17 cellular contexts compared by ENCODE assay signal in the genomic region with DNA sequence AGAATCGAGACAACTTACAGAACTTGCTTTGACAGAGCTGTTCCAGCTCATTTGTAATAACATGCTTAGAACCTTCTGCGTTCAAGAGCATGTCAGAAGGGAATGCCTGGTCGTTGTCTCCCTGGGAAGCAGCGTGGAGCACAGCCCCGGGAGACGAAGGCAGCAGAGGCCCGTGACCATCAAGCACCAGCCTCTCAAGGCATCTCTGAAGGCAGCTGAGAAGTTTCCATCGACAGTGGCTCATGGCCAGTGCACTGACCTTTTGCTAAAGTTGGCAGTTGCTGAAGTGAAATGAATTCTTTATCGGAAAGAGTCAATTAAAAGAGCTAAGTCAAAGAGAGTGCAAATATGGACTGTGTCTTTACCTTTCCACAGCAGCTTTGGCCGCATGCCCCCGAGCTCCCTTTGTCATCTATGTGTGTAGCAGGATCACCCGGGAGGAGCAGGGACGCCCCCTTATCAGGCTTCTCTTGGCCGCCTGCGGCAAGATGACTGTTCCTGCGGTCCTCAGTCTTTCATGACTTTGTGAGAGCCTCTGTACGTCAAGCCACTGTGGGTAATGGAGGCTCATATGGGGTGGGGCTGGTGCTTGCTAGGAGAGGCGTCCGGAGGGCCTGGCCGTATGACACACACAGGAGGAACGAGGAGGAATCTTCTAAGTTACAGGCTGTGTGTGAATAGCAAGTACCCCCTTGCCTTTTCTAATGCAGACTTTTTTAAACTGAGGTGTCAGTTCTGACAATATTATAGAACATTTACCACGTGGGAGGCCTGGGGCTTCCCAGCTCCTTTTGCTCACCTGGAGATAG. TPM values are rescaled to one million over a fixed set of nuclear protein-coding genes. Genes with fewer than 3 reads are reported as not detected.
DNase-seq lines count a peak whose midpoint lies in the region; ATAC-seq and TF ChIP-seq lines count a peak whose summit lies in the region.
"Had no signal": no experiment of that assay in that cellular context is flagged by ENCODE, and none has a peak within 500 bp of the region (broad histone marks: within the 10 kb centered on the region; RNA-seq: fewer than 3 reads in every experiment).

No MANE protein-coding gene starts in this region.

- peaks cover 59% of the 10 kb centered on the region for H3K4me1 Mint-ChIP-seq in T-helper 1 cell treated with Interleukin-12 subunit alpha and Interleukin-12 subunit beta and Interleukin-4 antibody, amounts not matched to agents 30 μg/mL and 1 μg/mL, for 36 hours (ENCODE audit: low read depth)

- H3K9ac ChIP-seq in stomach smooth muscle (ENCODE audit: low read length in 2 of 2): peak overlapping the region; percentile 0 to 29

- H3K27me3 ChIP-seq in stomach smooth muscle (ENCODE audit: control insufficient read depth in 1 of 2, insufficient read depth in 2 of 2, low read length in 2 of 2): no peaks in the 10 kb centered on the region
- H3K27me3 ChIP-seq: tibial nerve had no signal

- H3K27me3 Mint-ChIP-seq in T-helper 1 cell treated with Interleukin-12 subunit alpha and Interleukin-12 subunit beta and Interleukin-4 antibody, amounts not matched to agents 30 μg/mL and 1 μg/mL, for 36 hours (ENCODE audit: low read depth): no peaks in the 10 kb centered on the region

- no peaks in the 10 kb centered on the region for H3K9me3 Mint-ChIP-seq in T-helper 1 cell treated with Interleukin-12 subunit alpha and Interleukin-12 subunit beta and Interleukin-4 antibody, amounts not matched to agents 30 μg/mL and 1 μg/mL, for 36 hours
- H3K9me3 Mint-ChIP-seq: effector memory CD8-positive, alpha-beta T cell had no signal

- H3K9me3 ChIP-seq in stomach smooth muscle (ENCODE audit: control insufficient read depth in 2 of 2, low read length in 2 of 2): peaks cover 0 to 2% of the 10 kb centered on the region in 2 donors
- H3K9me3 ChIP-seq: tibial nerve had no signal

- H3K27ac ChIP-seq in stomach smooth muscle (ENCODE audit: low read length): peak overlapping the region; percentile 91
- H3K27ac ChIP-seq: 22Rv1, tibial nerve had no signal

- DNase-seq in T-helper 1 cell (no peak), cardiac fibroblast (ENCODE audit: low read depth in 2 of 2) (peak; percentile 47 to 75), left lobe of liver (ENCODE audit: low spot score) (peak; percentile 89), glomerular visceral epithelial cell (ENCODE audit: extremely low spot score) (no peak)
- DNase-seq: effector memory CD8-positive, alpha-beta T cell; Kasumi-1; NCI-H2171; nucleus accumbens; SHP77 had no signal

- no peak overlapping the region for H3K4me3 Mint-ChIP-seq in T-helper 1 cell treated with Interleukin-12 subunit alpha and Interleukin-12 subunit beta and Interleukin-4 antibody, amounts not matched to agents 30 μg/mL and 1 μg/mL, for 36 hours
- H3K4me3 Mint-ChIP-seq: effector memory CD8-positive, alpha-beta T cell had no signal

- ATAC-seq in left lobe of liver (peak; percentile 80), HG03108 (IDR thresholded peaks at IDR 0.05; ENCODE audit: unreplicated experiment) (no peak), GM21526 (IDR thresholded peaks at IDR 0.05; ENCODE audit: low FRiP score, unreplicated experiment) (no peak)
- ATAC-seq: activated naive CD4-positive, alpha-beta T cell treated with anti-CD3 and anti-CD28 coated beads, Interleukin-2, amount 50 U/mL, for 72 hours; effector memory CD8-positive, alpha-beta T cell had no signal

- H3K4me3 ChIP-seq in cardiac fibroblast (replicated peaks in 1 of 2; ENCODE audit: low read depth in 2 of 2, low read length in 2 of 2) (no peak overlapping the region), stomach smooth muscle (ENCODE audit: low read length in 2 of 2) (peak overlapping the region; percentile 18 to 44)
- H3K4me3 ChIP-seq: tibial nerve had no signal

- H3K4me1 ChIP-seq in stomach smooth muscle (ENCODE audit: control insufficient read depth, insufficient read depth, low read length): peaks cover 42% of the 10 kb centered on the region

- peak overlapping the region; percentile 66 for H3K27ac Mint-ChIP-seq in T-helper 1 cell treated with Interleukin-12 subunit alpha and Interleukin-12 subunit beta and Interleukin-4 antibody, amounts not matched to agents 30 μg/mL and 1 μg/mL, for 36 hours
- H3K27ac Mint-ChIP-seq: effector memory CD8-positive, alpha-beta T cell had no signal

- no peaks in the 10 kb centered on the region for H3K36me3 ChIP-seq in stomach smooth muscle (ENCODE audit: control insufficient read depth in 2 of 2, insufficient read depth in 2 of 2, low read length in 2 of 2)
- H3K36me3 ChIP-seq: tibial nerve had no signal

- peak; percentile 2 for TF ChIP-seq CTCF in cardiac fibroblast (IDR thresholded peaks at IDR 0.05; ENCODE audit: low read depth, low read length)

- H3K36me3 Mint-ChIP-seq in T-helper 1 cell treated with Interleukin-12 subunit alpha and Interleukin-12 subunit beta and Interleukin-4 antibody, amounts not matched to agents 30 μg/mL and 1 μg/mL, for 36 hours (ENCODE audit: low read depth): peaks cover 25% of the 10 kb centered on the region

RNA-seq across cellular contexts. Expression of a gene that starts 54.2 kb away (rescaled TPM):
- 113 TPM for total RNA-seq in left lobe of liver
- total RNA-seq: Daoy had no signal

Comparison
In these comparisons a context has a peak if more than half of its experiments do, and no peak if none do; other contexts are left out.
1. DNase-seq: peak in cardiac fibroblast (2 of 2) and left lobe of liver (single experiment); none in T-helper 1 cell (0 of 5) and glomerular visceral epithelial cell (single experiment).
2. H3K4me3 ChIP-seq: peak in stomach smooth muscle (2 of 2); none in cardiac fibroblast (0 of 2).